26 cellular contexts compared by ENCODE assay signal in the genomic region with DNA sequence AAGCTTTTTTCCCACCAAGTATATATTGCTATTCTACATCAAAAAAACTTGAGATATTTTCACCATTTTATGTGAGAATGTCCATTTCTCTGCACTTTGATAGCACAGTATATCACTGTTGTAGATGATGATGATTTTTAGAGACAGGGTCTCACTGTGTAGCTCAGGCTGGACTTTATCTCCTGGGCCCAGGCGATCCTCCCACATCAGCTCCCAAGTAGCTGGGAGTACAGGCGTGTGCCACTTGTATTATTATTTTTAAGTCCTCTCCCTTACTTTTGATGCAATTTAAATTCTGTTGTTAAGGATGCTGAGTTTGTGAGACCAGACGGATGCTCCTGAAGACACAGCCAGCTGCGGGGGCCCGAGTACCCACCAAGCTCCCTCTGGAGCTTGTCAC.
"Had no signal": no experiment of that assay in that cellular context is flagged by ENCODE, and none has a peak within 500 bp of the region (broad histone marks: within the 10 kb centered on the region; RNA-seq: fewer than 3 reads in every experiment).

No MANE protein-coding gene starts in this region.

- FAIRE-seq: small intestine, urothelium cell line had no signal

- H3K4me3 ChIP-seq: ovary, psoas muscle, right lobe of liver, sigmoid colon, stomach, thoracic aorta, thyroid gland, tibial nerve, upper lobe of left lung, vagina had no signal

- H3K36me3 ChIP-seq: ovary, right lobe of liver, sigmoid colon, stomach, thoracic aorta, thyroid gland, tibial nerve, upper lobe of left lung, vagina had no signal

- H3K9me3 ChIP-seq: ovary, psoas muscle, right lobe of liver, sigmoid colon, stomach, thoracic aorta, thyroid gland, tibial nerve, upper lobe of left lung, vagina had no signal

- ATAC-seq: natural killer cell; psoas muscle; right cardiac atrium; right lobe of liver; stimulated activated effector memory CD8-positive, alpha-beta T cell treated with anti-CD3 and anti-CD28 coated beads, Interleukin-12 subunit alpha, Interleukin-12 subunit beta, amount 100 ng/mL, for 72 hours; stimulated activated naive B cell treated with anti-CD40 and anti-IgM and Interleukin-4, amounts not matched to agents 10 μg/mL and 1 μg/mL and 100 μg/mL, for 72 hours had no signal

- DNase-seq: natural killer cell; nephron progenitor cell; occipital lobe; ovary; posterior cingulate gyrus; psoas muscle; right lobe of liver; sigmoid colon; small intestine; stimulated activated CD4-positive, alpha-beta T cell treated with anti-CD3 and anti-CD28 coated beads, Interleukin-15, amount 100 ng/mL, for 24 hours; stimulated activated CD4-positive, alpha-beta T cell treated with anti-CD3 and anti-CD28 coated beads, Interleukin-2, amount 100 ng/mL, for 24 hours; stimulated activated CD4-positive, alpha-beta T cell treated with anti-CD3 and anti-CD28 coated beads, Interleukin-2, amount 100 ng/mL, for 48 hours; stimulated activated CD4-positive, alpha-beta T cell treated with anti-CD3 and anti-CD28 coated beads, Interleukin-4, amount 100 ng/mL, for 24 hours; stimulated activated naive B cell treated with anti-CD40 and anti-IgM and Interleukin-4, amounts not matched to agents 10 μg/mL and 1 μg/mL and 100 μg/mL, for 72 hours; stimulated activated naive CD4-positive, alpha-beta T cell treated with Interleukin-2 at 50 U/mL for 16 hours; stomach; thyroid gland; trophoblast cell had no signal

- H3K27me3 ChIP-seq: ovary, right lobe of liver, sigmoid colon, thyroid gland, tibial nerve, upper lobe of left lung, vagina had no signal

- H3K4me1 ChIP-seq: right lobe of liver, thyroid gland, vagina had no signal

- H3K27ac ChIP-seq: ovary, parathyroid adenoma, psoas muscle, right lobe of liver, sigmoid colon, stomach, thoracic aorta, thyroid gland, tibial nerve, upper lobe of left lung, vagina had no signal

- H3K9ac ChIP-seq: parathyroid adenoma had no signal
